In genomic region chr14:29421156-29421728, GRCh38 we compare ENCODE assay signal across 28 cellular contexts.
"Had no signal": no experiment of that assay in that cellular context is flagged by ENCODE, and none has a peak within 500 bp of the region (broad histone marks: within the 10 kb centered on the region; RNA-seq: fewer than 3 reads in every experiment).

No MANE protein-coding gene starts in this region.

- DNase-seq: activated B cell treated with CpG ODN at 0.5 μM for 24 hours; activated CD4-positive, alpha-beta T cell treated with anti-CD3 and anti-CD28 coated beads, Interleukin-2, amount 50 U/mL, for 1 hour; activated CD8-positive, alpha-beta T cell treated with anti-CD3 and anti-CD28 coated beads for 36 hours; activated gamma-delta T cell treated with Interleukin-2 at 50 U/mL for 16 hours; activated naive CD4-positive, alpha-beta T cell treated with anti-CD3 and anti-CD28 coated beads, Interleukin-2, amount 50 U/mL, for 16 hours; activated T-cell treated with anti-CD3 and anti-CD28 coated beads, Interleukin-2, amount 50 U/mL, for 4 hours; amniotic stem cell; brain microvascular endothelial cell; cortex of kidney; effector memory CD8-positive, alpha-beta T cell; gastrocnemius medialis; left colon; mammary epithelial cell; ovary; stimulated activated CD4-positive, alpha-beta T cell treated with anti-CD3 and anti-CD28 coated beads, Interleukin-2, amount 100 ng/mL, for 24 hours; stimulated activated naive CD4-positive, alpha-beta T cell; T-helper 2 cell had no signal

- ATAC-seq: activated CD8-positive, alpha-beta T cell treated with anti-CD3 and anti-CD28 coated beads for 36 hours; activated T-cell treated with anti-CD3 and anti-CD28 coated beads, Interleukin-2, amount 50 U/mL, for 4 hours; activated T-helper 17 cell treated with anti-CD3 and anti-CD28 coated beads, Interleukin-2, amount 50 U/mL, for 72 hours; effector memory CD8-positive, alpha-beta T cell; gastrocnemius medialis; left colon had no signal

- FAIRE-seq: astrocyte, keratinocyte, urothelium cell line had no signal

- H3K27ac ChIP-seq: brain microvascular endothelial cell, esophagus muscularis mucosa, gastrocnemius medialis, hepatocyte, ovary, suprapubic skin, tibial nerve had no signal

- H3K36me3 ChIP-seq: brain microvascular endothelial cell, esophagus muscularis mucosa, gastrocnemius medialis, ovary, suprapubic skin, tibial nerve had no signal

- H3K9me3 Mint-ChIP-seq: activated B cell treated with CpG ODN at 0.5 μM for 24 hours, nephron had no signal

- H3K4me1 ChIP-seq: esophagus muscularis mucosa, gastrocnemius medialis, suprapubic skin, tibial nerve had no signal

- H3K4me1 Mint-ChIP-seq: activated B cell treated with CpG ODN at 0.5 μM for 24 hours; activated T-helper 17 cell treated with anti-CD3 and anti-CD28 coated beads, Interleukin-2, amount 50 U/mL, for 72 hours; nephron had no signal

- H3K27ac Mint-ChIP-seq: activated B cell treated with CpG ODN at 0.5 μM for 24 hours; activated CD8-positive, alpha-beta T cell treated with anti-CD3 and anti-CD28 coated beads for 36 hours; activated T-helper 17 cell treated with anti-CD3 and anti-CD28 coated beads, Interleukin-2, amount 50 U/mL, for 72 hours; effector memory CD8-positive, alpha-beta T cell; nephron; progenitor cell of endocrine pancreas had no signal

- H3K4me2 ChIP-seq: hepatocyte, smooth muscle cell had no signal

- H3K4me3 ChIP-seq: esophagus muscularis mucosa, gastrocnemius medialis, hepatocyte, ovary, smooth muscle cell, suprapubic skin, tibial nerve had no signal

- H2AFZ ChIP-seq: hepatocyte had no signal

- H3K79me2 ChIP-seq: hepatocyte had no signal

- H3K4me3 Mint-ChIP-seq: activated B cell treated with CpG ODN at 0.5 μM for 24 hours; activated CD8-positive, alpha-beta T cell treated with anti-CD3 and anti-CD28 coated beads for 36 hours; activated T-cell treated with anti-CD3 and anti-CD28 coated beads, Interleukin-2, amount 50 U/mL, for 4 hours; activated T-helper 17 cell treated with anti-CD3 and anti-CD28 coated beads, Interleukin-2, amount 50 U/mL, for 72 hours; effector memory CD8-positive, alpha-beta T cell; nephron had no signal

- H3K27me3 Mint-ChIP-seq: activated B cell treated with CpG ODN at 0.5 μM for 24 hours; activated CD8-positive, alpha-beta T cell treated with anti-CD3 and anti-CD28 coated beads for 36 hours; activated T-helper 17 cell treated with anti-CD3 and anti-CD28 coated beads, Interleukin-2, amount 50 U/mL, for 72 hours; effector memory CD8-positive, alpha-beta T cell; progenitor cell of endocrine pancreas had no signal

- H3K9me3 ChIP-seq: esophagus muscularis mucosa, gastrocnemius medialis, ovary, suprapubic skin, tibial nerve had no signal

- H3K27me3 ChIP-seq: brain microvascular endothelial cell, esophagus muscularis mucosa, gastrocnemius medialis, hepatocyte, ovary, suprapubic skin, tibial nerve had no signal
